ENCODE assay signal across 10 cellular contexts in genomic region chr16:53100889-53101288, GRCh38. TPM values are rescaled to one million over a fixed set of nuclear protein-coding genes. Genes with fewer than 3 reads are reported as not detected.
A peak's percentile ranks its signal among the peaks of the same experiment; 100 is the strongest.
DNase-seq lines count a peak whose midpoint lies in the region; ATAC-seq, FAIRE-seq and TF ChIP-seq lines count a peak whose summit lies in the region.
"Had no signal": no experiment of that assay in that cellular context is flagged by ENCODE, and none has a peak within 500 bp of the region (broad histone marks: within the 10 kb centered on the region; RNA-seq: fewer than 3 reads in every experiment).

No MANE protein-coding gene starts in this region.

- H3K79me2 ChIP-seq in endothelial cell of umbilical vein (ENCODE audit: control insufficient read depth, insufficient read depth, low read length) = peaks cover 6% of the 10 kb centered on the region

- H3K27ac Mint-ChIP-seq in CD4-positive, CD25-positive, alpha-beta regulatory T cell = peak overlapping the region; percentile 47 to 71 (median 67)
- H3K27ac Mint-ChIP-seq: activated T-cell treated with anti-CD3 and anti-CD28 coated beads, Interleukin-2, amount 50 U/mL, for 72 hours had no signal

- POLR2A ChIA-PET in endothelial cell of umbilical vein (lab: Charles Lee) = interaction anchor here (0.7 kb wide), 2 partner anchors 9 to 46 kb away, joined by 4 to 5 read pairs; partner anchors contain the start of gene CHD9

- 17 to 70% methylated on average over 1 of the region's 1 CpG for WGBS in sigmoid colon, 2 donors

- H3K27me3 Mint-ChIP-seq in CD4-positive, CD25-positive, alpha-beta regulatory T cell = no peaks in the 10 kb centered on the region

- peaks cover 18% of the 10 kb centered on the region for H3K4me1 ChIP-seq in CD4-positive, CD25-positive, alpha-beta regulatory T cell (ENCODE audit: control insufficient read depth, insufficient read depth, low read length, poor library complexity, severe bottlenecking)
- H3K4me1 ChIP-seq in endothelial cell of umbilical vein (ENCODE audit: control insufficient read depth, extremely low read depth, insufficient read depth, low read length) = peaks cover 43% of the 10 kb centered on the region
- H3K4me1 ChIP-seq in sigmoid colon = peaks cover 0 to 60% (median 44%) of the 10 kb centered on the region in 4 donors

- no peaks in the 10 kb centered on the region for H4K20me1 ChIP-seq in endothelial cell of umbilical vein (replicated peaks; ENCODE audit: control insufficient read depth, extremely low read depth, insufficient read depth, low read length)

- BruUV-seq in endothelial cell of umbilical vein (replicated peaks; lab: Mats Ljungman, UMichigan) = no TSS peak

- no peaks in the 10 kb centered on the region for H3K36me3 ChIP-seq in CD4-positive, CD25-positive, alpha-beta regulatory T cell (ENCODE audit: control insufficient read depth, insufficient read depth, low read length)
- no peaks in the 10 kb centered on the region for H3K36me3 ChIP-seq in endothelial cell of umbilical vein (ENCODE audit: control insufficient read depth in 2 of 2, extremely low read depth in 1 of 2, insufficient read depth in 2 of 2, low read length in 2 of 2)
- H3K36me3 ChIP-seq in sigmoid colon = no peaks in the 10 kb centered on the region

- no peak overlapping the region for H3K27ac ChIP-seq in CD4-positive, CD25-positive, alpha-beta regulatory T cell (ENCODE audit: insufficient read depth, low read length, poor library complexity, severe bottlenecking)
- H3K27ac ChIP-seq in endothelial cell of umbilical vein (ENCODE audit: insufficient read depth, low read depth, low read length) = peak overlapping the region; percentile 98
- H3K27ac ChIP-seq in sigmoid colon = peak overlapping the region; percentile 93 to 96 (median 94)

- no peak for DNase-seq in CD4-positive, CD25-positive, alpha-beta regulatory T cell
- DNase-seq in LNCaP clone FGC (ENCODE audit: low read depth) (peak; percentile 52), endothelial cell of umbilical vein (ENCODE audit: low read depth, low spot score) (no peak), sigmoid colon (no peak), islet precursor cell (no peak), epidermal melanocyte (ENCODE audit: insufficient read length, low spot score) (no peak)
- DNase-seq: activated T-cell treated with anti-CD3 and anti-CD28 coated beads, Interleukin-2, amount 50 U/mL, for 72 hours; stimulated activated CD4-positive, alpha-beta T cell treated with anti-CD3 and anti-CD28 coated beads, Interleukin-2, amount 100 ng/mL, for 24 hours had no signal

- H3K27me3 ChIP-seq in CD4-positive, CD25-positive, alpha-beta regulatory T cell (ENCODE audit: control insufficient read depth, insufficient read depth, low read length) = no peaks in the 10 kb centered on the region
- H3K27me3 ChIP-seq in endothelial cell of umbilical vein (ENCODE audit: control insufficient read depth in 2 of 2, insufficient read depth in 2 of 2, low read length in 2 of 2) (no peaks in the 10 kb centered on the region), sigmoid colon (no peaks in the 10 kb centered on the region)

- CTCF ChIA-PET in endothelial cell of umbilical vein (lab: Charles Lee) = interaction anchor here (0.5 to 4.8 kb wide), 8 partner anchors 9 to 402 kb away, joined by 3 to 62 read pairs (median 4); partner anchors contain the start of genes AKTIP and CHD9

- no peak overlapping the region for H2AFZ ChIP-seq in endothelial cell of umbilical vein (ENCODE audit: low read depth, low read length)

- no peaks in the 10 kb centered on the region for H3K9me1 ChIP-seq in endothelial cell of umbilical vein (replicated peaks; ENCODE audit: control insufficient read depth, extremely low read depth, insufficient read depth, low read length)

- FAIRE-seq in endothelial cell of umbilical vein (lab: Jason Lieb, UNC) = no peak

- no peak for TF ChIP-seq EP300 in sigmoid colon (IDR thresholded peaks at IDR 0.05)

- H3K4me3 ChIP-seq in CD4-positive, CD25-positive, alpha-beta regulatory T cell (ENCODE audit: low read depth, low read length) = no peak overlapping the region
- H3K4me3 ChIP-seq in LNCaP clone FGC (ENCODE audit: low read depth, low read length) (no peak overlapping the region), endothelial cell of umbilical vein (replicated peaks in 1 of 3; ENCODE audit: insufficient read depth in 1 of 3, low read depth in 1 of 3, low read length in 3 of 3) (no peak overlapping the region), sigmoid colon (no peak overlapping the region)

- peak overlapping the region; percentile 63 to 82 (median 76) for H3K4me3 Mint-ChIP-seq in CD4-positive, CD25-positive, alpha-beta regulatory T cell

- H3K9ac ChIP-seq in endothelial cell of umbilical vein (replicated peaks; ENCODE audit: extremely low read depth, insufficient read depth, low read length) = no peak overlapping the region

- peaks cover 6 to 23% (median 13%) of the 10 kb centered on the region in 4 donors for H3K4me1 Mint-ChIP-seq in CD4-positive, CD25-positive, alpha-beta regulatory T cell

- peaks cover 2% of the 10 kb centered on the region for H3K36me3 Mint-ChIP-seq in CD4-positive, CD25-positive, alpha-beta regulatory T cell

- TF ChIP-seq CTCF in LNCaP clone FGC (IDR thresholded peaks at IDR 0.05; ENCODE audit: control insufficient read depth, extremely low read depth, insufficient read depth) (no peak), endothelial cell of umbilical vein (IDR thresholded peaks at IDR 0.05; ENCODE audit: extremely low read depth in 1 of 2, insufficient read depth in 1 of 2, low read depth in 1 of 2, low read length in 2 of 2) (no peak), sigmoid colon (IDR thresholded peaks at IDR 0.05) (no peak)

- dilution Hi-C loops in endothelial cell of umbilical vein (cut with MboI; ENCODE audit: extremely low pct_ligation_motif_present, low sequenced_read_pairs) = no loop called here

- no peak for ATAC-seq in CD4-positive, CD25-positive, alpha-beta regulatory T cell (ENCODE audit: low read depth in 2 of 2)
- ATAC-seq in GM18867 (IDR thresholded peaks at IDR 0.05; ENCODE audit: unreplicated experiment) (no peak), GM21528 (IDR thresholded peaks at IDR 0.05; ENCODE audit: low FRiP score, unreplicated experiment) (no peak)
- ATAC-seq: activated T-cell treated with anti-CD3 and anti-CD28 coated beads, Interleukin-2, amount 50 U/mL, for 72 hours had no signal

- H3K9me3 ChIP-seq in CD4-positive, CD25-positive, alpha-beta regulatory T cell (ENCODE audit: control insufficient read depth in 2 of 2, low read length in 2 of 2) = no peaks in the 10 kb centered on the region
- H3K9me3 ChIP-seq in endothelial cell of umbilical vein (replicated peaks; ENCODE audit: control insufficient read depth, insufficient read depth, low read length) (no peaks in the 10 kb centered on the region), sigmoid colon (no peaks in the 10 kb centered on the region)

- no peak overlapping the region for H3K4me2 ChIP-seq in endothelial cell of umbilical vein (ENCODE audit: insufficient read depth, low read length)

- intact Hi-C loops in endothelial cell of umbilical vein (cut with micrococcal nuclease) (no loop called here), sigmoid colon (cut with DNase I) (no loop called here)

- H3K9me3 Mint-ChIP-seq in CD4-positive, CD25-positive, alpha-beta regulatory T cell = no peaks in the 10 kb centered on the region
- H3K9me3 Mint-ChIP-seq: activated T-cell treated with anti-CD3 and anti-CD28 coated beads, Interleukin-2, amount 50 U/mL, for 72 hours had no signal

- no peak for TF ChIP-seq POLR2A in endothelial cell of umbilical vein (IDR thresholded peaks at IDR 0.05; ENCODE audit: low read depth, low read length)
- TF ChIP-seq POLR2A in sigmoid colon (IDR thresholded peaks at IDR 0.05) = no peak

TF ChIP-seq in endothelial cell of umbilical vein, 7 proteins besides CTCF, POLR2A, EP300 and RAD21 (continues in another document):
- TF ChIP-seq FOS (IDR thresholded peaks at IDR 0.05; ENCODE audit: borderline replicate concordance, insufficient read depth, low read length) (no peak), EZH2 (IDR thresholded peaks at IDR 0.05; ENCODE audit: borderline replicate concordance, low read depth, low read length, severe bottlenecking) (no peak), MYC (IDR thresholded peaks at IDR 0.05; ENCODE audit: low read depth, low read length) (no peak), JUN (IDR thresholded peaks at IDR 0.05; ENCODE audit: borderline replicate concordance, insufficient read depth, insufficient read length, low read depth) (no peak), POLR2AphosphoS5 (IDR thresholded peaks at IDR 0.05; ENCODE audit: insufficient read depth, low read depth, low read length) (no peak), GATA2 (IDR thresholded peaks at IDR 0.05; ENCODE audit: insufficient read depth, insufficient read length, low read depth, low read length) (no peak)

RNA-seq across cellular contexts. Expression of gene CHD9, which starts 46.1 kb away (rescaled TPM):
- total RNA-seq in CD4-positive, CD25-positive, alpha-beta regulatory T cell = 32.7 TPM
- 10 to 100 TPM; 17.6 to 24.5 (median 22.8) TPM for polyA plus RNA-seq in CD4-positive, CD25-positive, alpha-beta regulatory T cell
- total RNA-seq in endothelial cell of umbilical vein (59.2 and 62.1 TPM in 2 replicates), sigmoid colon (10 to 100 TPM; 55.5 to 88.5 (median 85.5) TPM)
- polyA plus RNA-seq in endothelial cell of umbilical vein (8.6 and 9.9 TPM in 2 replicates), sigmoid colon (10 to 100 TPM; 13.8 to 20.1 (median 15.2) TPM)
- 10.7 and 11.8 TPM in 2 replicates for polyA plus RNA-seq in endothelial cell of umbilical vein (2011; cell fraction: cytosol; rRNA removed)
- 54.6 and 64.1 TPM in 2 replicates for polyA plus RNA-seq in endothelial cell of umbilical vein (2011; cell fraction: nucleus; rRNA removed)
- polyA plus RNA-seq in endothelial cell of umbilical vein (2012) = 21.5 and 28.0 TPM in 2 replicates
- 96.2 and 101 TPM in 2 replicates for polyA minus RNA-seq in endothelial cell of umbilical vein
- polyA minus RNA-seq in endothelial cell of umbilical vein (2011; cell fraction: cytosol; rRNA and poly(A)+ RNA removed) = 18.7 TPM
- 134 and 216 TPM in 2 replicates for polyA minus RNA-seq in endothelial cell of umbilical vein (2011; cell fraction: nucleus; rRNA and poly(A)+ RNA removed)

RNA-seq across cellular contexts. Expression of gene CHD9NB, which starts 48.2 kb away (rescaled TPM):
- total RNA-seq in CD4-positive, CD25-positive, alpha-beta regulatory T cell = not detected
- not detected for polyA plus RNA-seq in CD4-positive, CD25-positive, alpha-beta regulatory T cell
- total RNA-seq in endothelial cell of umbilical vein = 0.66 and 1.7 TPM in 2 replicates
- 0.35 and 0.44 TPM in 2 replicates for polyA plus RNA-seq in endothelial cell of umbilical vein
- 0.58 TPM in 2 replicates for polyA plus RNA-seq in endothelial cell of umbilical vein (2011; cell fraction: cytosol; rRNA removed)
- 0.94 and 1.2 TPM in 2 replicates for polyA plus RNA-seq in endothelial cell of umbilical vein (2011; cell fraction: nucleus; rRNA removed)
- 0.71 and 1.5 TPM in 2 replicates for polyA plus RNA-seq in endothelial cell of umbilical vein (2012)
- 0.53 and 1.4 TPM in 2 replicates for polyA minus RNA-seq in endothelial cell of umbilical vein
- not detected for polyA minus RNA-seq in endothelial cell of umbilical vein (2011; cell fraction: cytosol; rRNA and poly(A)+ RNA removed)
- polyA minus RNA-seq in endothelial cell of umbilical vein (2011; cell fraction: nucleus; rRNA and poly(A)+ RNA removed) = 0.72 and 1.3 TPM in 2 replicates
- total RNA-seq in sigmoid colon = under 1 TPM in 2 of 4 donors, not detected in 2; 0.55 to 0.71 TPM
- 1 to 10 TPM; 4.6 to 9.5 (median 6.6) TPM for polyA plus RNA-seq in sigmoid colon
